In genomic region chr7:158818325-158819213, GRCh38 we compare ENCODE assay signal across 8 cellular contexts. TPM values are rescaled to one million over a fixed set of nuclear protein-coding genes. Genes with fewer than 3 reads are reported as not detected.
DNase-seq lines count a peak whose midpoint lies in the region; ATAC-seq and TF ChIP-seq lines count a peak whose summit lies in the region.

No MANE protein-coding gene starts in this region.

- H3K27me3 Mint-ChIP-seq in activated T-helper 17 cell treated with anti-CD3 and anti-CD28 coated beads, Interleukin-2, amount 50 U/mL, for 72 hours: no peaks in the 10 kb centered on the region

- H3K4ac ChIP-seq in neuronal stem cell (ENCODE audit: low read length): no peak overlapping the region

- peaks cover 60% of the 10 kb centered on the region for H3K4me1 Mint-ChIP-seq in activated T-helper 17 cell treated with anti-CD3 and anti-CD28 coated beads, Interleukin-2, amount 50 U/mL, for 72 hours

- BruUV-seq in PC-9 (replicated peaks; lab: Mats Ljungman, UMichigan): TSS peak; percentile 72

- peak overlapping the region; percentile 74 for H2AFZ ChIP-seq in PC-9
- H2AFZ ChIP-seq in neuronal stem cell (ENCODE audit: low read length): peak overlapping the region; percentile 76

- H2BK15ac ChIP-seq in neuronal stem cell (ENCODE audit: low read length): no peak overlapping the region

- no peaks in the 10 kb centered on the region for H3K9me2 ChIP-seq in PC-9 (ENCODE audit: insufficient read depth)

- peak overlapping the region; percentile 85 for H3K4me3 Mint-ChIP-seq in activated T-helper 17 cell treated with anti-CD3 and anti-CD28 coated beads, Interleukin-2, amount 50 U/mL, for 72 hours

- intact Hi-C loops in PC-9 (cut with micrococcal nuclease; ENCODE audit: unreplicated experiment): loop anchor here (1.0 to 5.0 kb wide), 6 partner anchors 11 to 1516 kb away; partner anchors contain the start of genes DYNC2I1, ESYT2 and NCAPG2
- intact Hi-C loops in testis (cut with DNase I; ENCODE audit: low total_unique reads): no loop called here

- peaks cover 48% of the 10 kb centered on the region for H3K36me3 Mint-ChIP-seq in activated T-helper 17 cell treated with anti-CD3 and anti-CD28 coated beads, Interleukin-2, amount 50 U/mL, for 72 hours (ENCODE audit: low read depth)

- TF ChIP-seq CTCF in AG09309 (IDR thresholded peaks at IDR 0.05; ENCODE audit: control insufficient read depth, insufficient read depth, low read depth, low read length, missing control alignments) (no peak), PC-9 (conservative IDR thresholded peaks at IDR 0.05) (no peak), fibroblast of the aortic adventitia (IDR thresholded peaks at IDR 0.05; ENCODE audit: insufficient read depth, low read length) (no peak), testis (IDR thresholded peaks at IDR 0.05) (no peak)

- peak overlapping the region; percentile 40 for H3K4me3 ChIP-seq in AG09309 (ENCODE audit: control insufficient read depth, low read depth, low read length)
- peak overlapping the region; percentile 48 for H3K4me3 ChIP-seq in PC-9
- peak overlapping the region; percentile 68 for H3K4me3 ChIP-seq in fibroblast of the aortic adventitia (ENCODE audit: low read depth, low read length)
- peak overlapping the region in 1 of 2 donors; percentile 5 for H3K4me3 ChIP-seq in neuronal stem cell (ENCODE audit: low read length in 2 of 2)
- no peak overlapping the region for H3K4me3 ChIP-seq in testis

- no peaks in the 10 kb centered on the region; the same call in 1 of the 2 replicates for H4K20me1 ChIP-seq in PC-9 (ENCODE audit: insufficient read depth)

- no peak overlapping the region for H3K14ac ChIP-seq in neuronal stem cell (ENCODE audit: low read length)

- peak overlapping the region; percentile 97 for H3K27ac Mint-ChIP-seq in activated T-helper 17 cell treated with anti-CD3 and anti-CD28 coated beads, Interleukin-2, amount 50 U/mL, for 72 hours

- no peak for TF ChIP-seq POLR2A in testis (IDR thresholded peaks at IDR 0.05)

- peak overlapping the region; percentile 9 for H4K91ac ChIP-seq in neuronal stem cell (ENCODE audit: low read depth, low read length, poor library complexity)

- H3K9me3 ChIP-seq in PC-9 (ENCODE audit: insufficient read depth, low read depth): no peaks in the 10 kb centered on the region
- H3K9me3 ChIP-seq in neuronal stem cell (replicated peaks in 1 of 2; ENCODE audit: control insufficient read depth in 2 of 2, insufficient read depth in 1 of 2, low read depth in 1 of 2, low read length in 2 of 2): no peaks in the 10 kb centered on the region
- H3K9me3 ChIP-seq in testis: no peaks in the 10 kb centered on the region

- H3K4me2 ChIP-seq in PC-9: peak overlapping the region; percentile 94
- no peak overlapping the region for H3K4me2 ChIP-seq in neuronal stem cell (ENCODE audit: insufficient read depth, low read length, poor library complexity, severe bottlenecking)

- no peak overlapping the region for H2AK5ac ChIP-seq in neuronal stem cell (ENCODE audit: low read depth, low read length)

- peaks cover 8% of the 10 kb centered on the region; the same call in 1 of the 2 replicates for H3K36me3 ChIP-seq in PC-9 (ENCODE audit: low read depth)
- no peaks in the 10 kb centered on the region for H3K36me3 ChIP-seq in neuronal stem cell (replicated peaks in 1 of 2; ENCODE audit: control insufficient read depth in 2 of 2, insufficient read depth in 2 of 2, low read length in 2 of 2)
- no peaks in the 10 kb centered on the region for H3K36me3 ChIP-seq in testis (ENCODE audit: low read depth, missing control alignments)

- H3K79me2 ChIP-seq in PC-9 (ENCODE audit: low read depth): peaks cover 91% of the 10 kb centered on the region

- H3K79me1 ChIP-seq in neuronal stem cell (ENCODE audit: low read depth, low read length): peaks cover 6% of the 10 kb centered on the region

- H3K9ac ChIP-seq in neuronal stem cell (ENCODE audit: low read depth, low read length, poor library complexity): peak overlapping the region; percentile 9

- DNase-seq in AG09309 (ENCODE audit: low read depth): peak; percentile 91
- DNase-seq in PC-9: peak; percentile 99 to 100
- peak; percentile 93 for DNase-seq in fibroblast of the aortic adventitia (ENCODE audit: low read depth)
- peak; percentile 51 for DNase-seq in neuronal stem cell (ENCODE audit: low spot score)
- DNase-seq in testis: peak; percentile 83

- no peak overlapping the region for H3K23ac ChIP-seq in neuronal stem cell (ENCODE audit: low read depth, low read length, poor library complexity)

- H4K8ac ChIP-seq in neuronal stem cell (ENCODE audit: low read depth, low read length): no peak overlapping the region

- H3K18ac ChIP-seq in neuronal stem cell (ENCODE audit: low read length): peak overlapping the region; percentile 78

- H3K27me3 ChIP-seq in PC-9 (ENCODE audit: insufficient read depth, low read depth) (no peaks in the 10 kb centered on the region), neuronal stem cell (ENCODE audit: control insufficient read depth in 3 of 3, insufficient read depth in 3 of 3, low read depth in 1 of 3, low read length in 3 of 3) (no peaks in the 10 kb centered on the region), testis (no peaks in the 10 kb centered on the region)

- ATAC-seq in GM18873 (IDR thresholded peaks at IDR 0.05; ENCODE audit: low FRiP score, unreplicated experiment): peak; percentile 76
- ATAC-seq in HG03097 (IDR thresholded peaks at IDR 0.05; ENCODE audit: low FRiP score, unreplicated experiment): peak; percentile 74
- ATAC-seq in activated T-helper 17 cell treated with anti-CD3 and anti-CD28 coated beads, Interleukin-2, amount 50 U/mL, for 72 hours (replicated peaks): peak; percentile 83

- H3F3A ChIP-seq in PC-9 (ENCODE audit: insufficient read depth, low read depth): peaks cover 61% of the 10 kb centered on the region

- H3K9me3 Mint-ChIP-seq in activated T-helper 17 cell treated with anti-CD3 and anti-CD28 coated beads, Interleukin-2, amount 50 U/mL, for 72 hours: no peaks in the 10 kb centered on the region

- no peak overlapping the region for H2BK5ac ChIP-seq in neuronal stem cell (ENCODE audit: low read length)

- H3K27ac ChIP-seq in PC-9: peak overlapping the region; percentile 95
- peak overlapping the region; percentile 50 for H3K27ac ChIP-seq in neuronal stem cell (replicated peaks; ENCODE audit: low read length)
- peak overlapping the region; percentile 81 to 90 for H3K27ac ChIP-seq in testis

- CTCF ChIA-PET in PC-9 (lab: Charles Lee): interaction anchor here (1.3 to 1.4 kb wide), 2 partner anchors 9 to 35 kb away, joined by 4 to 5 read pairs; no protein-coding TSS in a partner anchor

- POLR2A ChIA-PET in PC-9 (lab: Charles Lee; ENCODE audit: unreplicated experiment): interaction anchor here (0.5 to 0.6 kb wide), 2 partner anchors 35 to 67 kb away, joined by 4 to 7 read pairs; no protein-coding TSS in a partner anchor

- peak overlapping the region; percentile 12 for H2BK12ac ChIP-seq in neuronal stem cell (ENCODE audit: low read length)

- H3K4me1 ChIP-seq in PC-9 (replicated peaks; ENCODE audit: insufficient read depth) (peaks cover 81% of the 10 kb centered on the region), neuronal stem cell (ENCODE audit: control insufficient read depth in 2 of 2, insufficient read depth in 1 of 2, low read depth in 1 of 2, low read length in 2 of 2) (peaks cover 16 to 26% of the 10 kb centered on the region in 2 donors), testis (peaks cover 61% of the 10 kb centered on the region)

- no peak overlapping the region for H2BK120ac ChIP-seq in neuronal stem cell (ENCODE audit: low read depth, low read length)

- WGBS in neuronal stem cell (ENCODE audit: extremely low coverage in 2 of 2, insufficient read length in 2 of 2, insufficient replicate concordance in 1 of 2), 2 donors: no CpG with 5 or more reads among the region's 15 CpGs
- WGBS in testis, 2 donors: 30% methylated on average over 13 to 15 of the region's 15 CpGs

RNA-seq across cellular contexts. Expression of gene ESYT2, which starts 10.7 kb away (rescaled TPM):
- total RNA-seq in PC-9 (2021) (124 and 162 TPM in 2 replicates), fibroblast of the aortic adventitia (ENCODE audit: low replicate concordance) (69.0 and 105 TPM in 2 replicates), testis (10 to 100 TPM; 61.1 to 73.1 TPM)
- total RNA-seq in activated T-helper 17 cell treated with anti-CD3 and anti-CD28 coated beads, Interleukin-2, amount 50 U/mL, for 72 hours: 100 to 1,000 TPM in 1 of 2 donors, 10 to 100 TPM in 1; 63.0 to 119 TPM
- 11.4 TPM for polyA plus RNA-seq in neuronal stem cell (2013, experiment 1 of 2)
- polyA plus RNA-seq in neuronal stem cell (2013, experiment 2 of 2): 11.9 TPM
- 53.9 TPM for polyA plus RNA-seq in testis (ENCODE audit: insufficient read depth, low read depth, low replicate concordance)

RNA-seq across cellular contexts. Expression of gene DYNC2I1, which starts 37.8 kb away (rescaled TPM):
- total RNA-seq in PC-9 (2021) (34.8 and 35.4 TPM in 2 replicates), fibroblast of the aortic adventitia (ENCODE audit: low replicate concordance) (6.1 and 34.6 TPM in 2 replicates), testis (10 to 100 TPM; 71.5 to 86.8 TPM)
- 10 to 100 TPM; 13.5 to 41.1 TPM for total RNA-seq in activated T-helper 17 cell treated with anti-CD3 and anti-CD28 coated beads, Interleukin-2, amount 50 U/mL, for 72 hours
- 14.3 TPM for polyA plus RNA-seq in neuronal stem cell (2013, experiment 1 of 2)
- polyA plus RNA-seq in neuronal stem cell (2013, experiment 2 of 2): 17.2 TPM
- polyA plus RNA-seq in testis (ENCODE audit: insufficient read depth, low read depth, low replicate concordance): 72.1 TPM

Comparison
In these comparisons a context has a peak if more than half of its experiments do, and no peak if none do; other contexts are left out.
1. H3K4me3 ChIP-seq: peak in AG09309 (single experiment), PC-9 (single experiment) and fibroblast of the aortic adventitia (single experiment); none in testis (0 of 2).
2. Peak in every context shown above with its lines, with median percentiles within 50 percentile points of each other: DNase-seq, ATAC-seq and H3K27ac ChIP-seq.